In genomic region chr7:154373951-154374350, GRCh38 we compare ENCODE assay signal across 7 cellular contexts.
"Had no signal": no experiment of that assay in that cellular context is flagged by ENCODE, and none has a peak within 500 bp of the region (broad histone marks: within the 10 kb centered on the region; RNA-seq: fewer than 3 reads in every experiment).

No MANE protein-coding gene starts in this region.

- H3K4me3 Mint-ChIP-seq: H9, IgD-negative memory B cell had no signal

- ATAC-seq: HepG2 had no signal

- DNase-seq: GM23248, H9, HCEC 1CT, KBM-7 had no signal

- H3K36me3 Mint-ChIP-seq: IgD-negative memory B cell had no signal

- H3K27ac Mint-ChIP-seq: H9, IgD-negative memory B cell had no signal

- H3K27me3 Mint-ChIP-seq: IgD-negative memory B cell had no signal

- H3K27ac ChIP-seq: GM23248, HL-60 had no signal

- H3K9me3 Mint-ChIP-seq: H9 had no signal
